ENCODE assay signal across 10 cellular contexts in genomic region chr15:20341901-20342605, GRCh38.
DNase-seq lines count a peak whose midpoint lies in the region; ATAC-seq and TF ChIP-seq lines count a peak whose summit lies in the region.
"Had no signal": no experiment of that assay in that cellular context is flagged by ENCODE, and none has a peak within 500 bp of the region (broad histone marks: within the 10 kb centered on the region; RNA-seq: fewer than 3 reads in every experiment).

No MANE protein-coding gene starts in this region.

- H3K27me3 Mint-ChIP-seq in activated CD4-positive, alpha-beta memory T cell treated with anti-CD3 and anti-CD28 coated beads, Interleukin-2, amount 10 ng/mL, durations not matched to agents 7 days and 5 days = no peaks in the 10 kb centered on the region

- DNase-seq in GM13976 (ENCODE audit: low spot score) = peak; percentile 69
- peak; percentile 32 for DNase-seq in activated CD4-positive, alpha-beta memory T cell treated with anti-CD3 and anti-CD28 coated beads, Interleukin-2, amount 10 ng/mL, durations not matched to agents 7 days and 5 days
- DNase-seq in left cardiac atrium = peak; percentile 72
- peak; percentile 95 for DNase-seq in spleen
- no peak for DNase-seq in hepatic stellate cell (ENCODE audit: low spot score)
- no peak for DNase-seq in NCI-H510A treated with DMSO at 0.1 percent for 48 hours (lab: John Stamatoyannopoulos, UW)
- DNase-seq: effector CD4-positive, alpha-beta T cell; NCI-H146 had no signal

- intact Hi-C loops in left cardiac atrium (cut with DNase I) (loop anchor here in 1 of 2 donors (10.0 kb wide), 1 partner anchor 83 kb away; no protein-coding TSS in a partner anchor), spleen (cut with DNase I; ENCODE audit: low total_unique reads) (no loop called here)

- in situ Hi-C loops in GM13976 (cut with MboI; ENCODE audit: low sequenced_read_pairs, unreplicated experiment) = no loop called here

- H3K27ac ChIP-seq in spleen = no peak overlapping the region

- H3K4me1 ChIP-seq in spleen = peaks cover 0 to 5% (median 0%) of the 10 kb centered on the region in 6 donors

- H3K9me3 ChIP-seq in spleen = peaks cover 2 to 54% (median 25%) of the 10 kb centered on the region in 8 donors

- no peaks in the 10 kb centered on the region for H3K4me1 Mint-ChIP-seq in activated CD4-positive, alpha-beta memory T cell treated with anti-CD3 and anti-CD28 coated beads, Interleukin-2, amount 10 ng/mL, durations not matched to agents 7 days and 5 days

- H3K4me3 Mint-ChIP-seq in activated CD4-positive, alpha-beta memory T cell treated with anti-CD3 and anti-CD28 coated beads, Interleukin-2, amount 10 ng/mL, durations not matched to agents 7 days and 5 days = no peak overlapping the region

- H3K36me3 Mint-ChIP-seq in activated CD4-positive, alpha-beta memory T cell treated with anti-CD3 and anti-CD28 coated beads, Interleukin-2, amount 10 ng/mL, durations not matched to agents 7 days and 5 days (ENCODE audit: low read depth) = no peaks in the 10 kb centered on the region

- CTCF ChIA-PET in activated CD4-positive, alpha-beta memory T cell treated with anti-CD3 and anti-CD28 coated beads, Interleukin-2, amount 10 ng/mL, durations not matched to agents 7 days and 5 days (lab: Charles Lee) = no interaction called here

- TF ChIP-seq POLR2A in spleen (IDR thresholded peaks at IDR 0.05) = no peak

- H3K27me3 ChIP-seq in spleen (replicated peaks in 1 of 7) = no peaks in the 10 kb centered on the region

- TF ChIP-seq CTCF in GM13976 (IDR thresholded peaks at IDR 0.05; ENCODE audit: borderline replicate concordance, control extremely low read depth, extremely low read depth, insufficient read depth, missing control alignments) = no peak
- no peak for TF ChIP-seq CTCF in spleen (IDR thresholded peaks at IDR 0.05 in 8 of 11, conservative IDR thresholded peaks at IDR 0.05 in 3 of 11)

- H3K27ac Mint-ChIP-seq in activated CD4-positive, alpha-beta memory T cell treated with anti-CD3 and anti-CD28 coated beads, Interleukin-2, amount 10 ng/mL, durations not matched to agents 7 days and 5 days = no peak overlapping the region

- WGBS in spleen, 5 donors = 48 to 79% (median 73%) methylated on average over 5 of the region's 5 CpGs

- no peaks in the 10 kb centered on the region for H3K36me3 ChIP-seq in spleen

- POLR2A ChIA-PET in activated CD4-positive, alpha-beta memory T cell treated with anti-CD3 and anti-CD28 coated beads, Interleukin-2, amount 10 ng/mL, durations not matched to agents 7 days and 5 days (lab: Charles Lee) = no interaction called here

- H3K9me3 Mint-ChIP-seq in activated CD4-positive, alpha-beta memory T cell treated with anti-CD3 and anti-CD28 coated beads, Interleukin-2, amount 10 ng/mL, durations not matched to agents 7 days and 5 days = peaks cover 4% of the 10 kb centered on the region

- ATAC-seq in left cardiac atrium (peak in 1 of 2 donors; percentile 63), HG03175 (IDR thresholded peaks at IDR 0.05; ENCODE audit: unreplicated experiment) (no peak), HG03045 (IDR thresholded peaks at IDR 0.05; ENCODE audit: unreplicated experiment) (no peak)

- H3K4me3 ChIP-seq in spleen = no peak overlapping the region

Comparison
In these comparisons a context has a peak if more than half of its experiments do, and no peak if none do; other contexts are left out.
1. DNase-seq: peak in GM13976 (single experiment), activated CD4-positive, alpha-beta memory T cell treated with anti-CD3 and anti-CD28 coated beads, Interleukin-2, amount 10 ng/mL, durations not matched to agents 7 days and 5 days (single experiment), left cardiac atrium (single experiment) and spleen (single experiment); none in hepatic stellate cell (single experiment) and NCI-H510A treated with DMSO at 0.1 percent for 48 hours (single experiment).